ENCODE assay signal across 16 cellular contexts in the genomic region with DNA sequence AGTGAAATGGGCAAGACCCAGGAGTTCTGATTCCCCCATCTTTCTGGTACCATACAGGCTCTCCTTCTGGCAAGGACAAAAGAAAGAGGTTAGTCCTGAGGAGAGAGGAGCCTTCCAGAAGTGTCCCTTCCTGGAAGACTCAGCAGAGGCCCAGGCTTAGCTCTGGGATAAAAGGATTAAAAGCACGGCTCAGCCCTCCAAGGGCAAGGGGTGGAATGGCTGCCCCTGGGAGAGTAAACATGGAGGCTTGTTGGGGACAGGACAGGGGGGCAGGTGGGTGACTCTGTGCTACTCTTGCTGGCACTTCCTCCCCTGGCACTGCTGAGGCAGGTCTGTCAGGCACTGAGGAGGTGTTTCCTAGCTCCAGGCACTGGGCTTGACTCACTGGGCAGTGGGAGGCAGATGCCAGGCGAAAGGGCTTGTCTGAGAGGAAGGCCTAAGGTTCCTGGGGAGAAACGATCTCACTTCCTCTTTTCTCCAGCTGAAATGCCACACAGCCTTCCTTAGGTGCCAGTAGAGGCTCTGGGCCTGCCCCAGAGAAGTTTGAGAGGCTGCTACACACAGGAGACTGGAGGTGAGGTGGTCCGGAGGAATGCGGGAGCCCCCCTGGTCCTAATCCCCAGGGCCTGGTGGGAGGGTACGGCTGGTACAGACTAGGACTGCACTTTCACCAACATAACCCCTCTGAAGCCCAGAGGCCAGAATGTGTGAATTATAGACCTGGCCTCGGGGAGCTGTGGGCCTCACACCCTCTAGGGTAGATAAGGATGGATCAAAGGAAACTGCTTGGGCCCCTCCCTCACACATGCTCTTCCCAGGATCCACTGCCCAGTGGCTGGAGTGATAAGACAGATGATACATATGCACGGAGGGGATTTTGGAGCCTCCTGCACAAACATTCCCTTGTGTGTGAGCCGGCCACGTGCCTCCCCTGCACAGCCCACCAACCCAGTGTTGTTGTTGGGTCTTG.
A peak's percentile ranks its signal among the peaks of the same experiment; 100 is the strongest.
DNase-seq lines count a peak whose midpoint lies in the region; ATAC-seq, FAIRE-seq and TF ChIP-seq lines count a peak whose summit lies in the region.
"Had no signal": no experiment of that assay in that cellular context is flagged by ENCODE, and none has a peak within 500 bp of the region (broad histone marks: within the 10 kb centered on the region; RNA-seq: fewer than 3 reads in every experiment).

No MANE protein-coding gene starts in this region.

- 64 to 70% (median 66%) methylated on average over 10 of the region's 10 CpGs for WGBS in small intestine, 3 donors

- ATAC-seq in foreskin keratinocyte (peak; percentile 85), left ventricle myocardium superior (no peak)
- ATAC-seq in stimulated activated memory B cell treated with anti-CD40 and anti-IgM and Interleukin-4, amounts not matched to agents 10 μg/mL and 1 μg/mL and 100 μg/mL, for 72 hours, result peak; percentile 14
- ATAC-seq: left lobe of liver, psoas muscle had no signal

- intact Hi-C loops in left ventricle myocardium superior (cut with micrococcal nuclease), result no loop called here

- no peaks in the 10 kb centered on the region for H3K9me3 ChIP-seq in small intestine (ENCODE audit: control insufficient read depth, low read depth)
- H3K9me3 ChIP-seq: psoas muscle, thyroid gland had no signal

- no peak overlapping the region for H3K4me3 Mint-ChIP-seq in stimulated activated memory B cell treated with anti-CD40 and anti-IgM and Interleukin-4, amounts not matched to agents 10 μg/mL and 1 μg/mL and 100 μg/mL, for 72 hours
- H3K4me3 Mint-ChIP-seq: activated T-cell treated with anti-CD3 and anti-CD28 coated beads, Interleukin-2, amount 50 U/mL, for 4 hours; T-helper 1 cell treated with Interleukin-12 subunit alpha and Interleukin-12 subunit beta and Interleukin-4 antibody, amounts not matched to agents 30 μg/mL and 1 μg/mL, for 36 hours had no signal

- no peak for TF ChIP-seq CTCF in foreskin keratinocyte (conservative IDR thresholded peaks at IDR 0.05)

- DNase-seq in NOMO-1 treated with DMSO at 0.1 percent for 48 hours (lab: John Stamatoyannopoulos, UW; ENCODE audit: unreplicated experiment) (peak; percentile 10), NOMO-1 treated with dmso at 0.1 percent for 144 hours (lab: John Stamatoyannopoulos, UW; ENCODE audit: unreplicated experiment) (no peak), SKM-1 treated with dmso at 0.1 percent for 144 hours (lab: John Stamatoyannopoulos, UW; ENCODE audit: unreplicated experiment) (peak; percentile 48), foreskin keratinocyte (peak in 1 of 2 donors; percentile 55), GM19238 (ENCODE audit: insufficient read length, low spot score) (no peak), small intestine (no peak), left ventricle myocardium superior (no peak)
- DNase-seq: activated T-cell treated with anti-CD3 and anti-CD28 coated beads, Interleukin-2, amount 50 U/mL, for 4 hours; DMS 273 treated with DMSO at 0.1 percent for 48 hours; psoas muscle; thyroid gland had no signal

- no peak for FAIRE-seq in small intestine (lab: Jason Lieb, UNC)
- FAIRE-seq: GM18507 had no signal

- no peaks in the 10 kb centered on the region for H3K9me3 Mint-ChIP-seq in stimulated activated memory B cell treated with anti-CD40 and anti-IgM and Interleukin-4, amounts not matched to agents 10 μg/mL and 1 μg/mL and 100 μg/mL, for 72 hours
- H3K9me3 Mint-ChIP-seq: activated T-cell treated with anti-CD3 and anti-CD28 coated beads, Interleukin-2, amount 50 U/mL, for 4 hours; T-helper 1 cell treated with Interleukin-12 subunit alpha and Interleukin-12 subunit beta and Interleukin-4 antibody, amounts not matched to agents 30 μg/mL and 1 μg/mL, for 36 hours had no signal

- H3K4me1 ChIP-seq in foreskin keratinocyte (peaks cover 3% of the 10 kb centered on the region), small intestine (ENCODE audit: control insufficient read depth in 2 of 2, insufficient read depth in 1 of 2, low read depth in 1 of 2, low read length in 1 of 2) (no peaks in the 10 kb centered on the region)
- H3K4me1 ChIP-seq: psoas muscle, thyroid gland had no signal

- no peaks in the 10 kb centered on the region for H3K36me3 ChIP-seq in small intestine (ENCODE audit: control insufficient read depth in 2 of 2, insufficient read depth in 2 of 2, low read length in 2 of 2)
- H3K36me3 ChIP-seq: thyroid gland had no signal

- H3K27me3 ChIP-seq in foreskin keratinocyte (no peaks in the 10 kb centered on the region), small intestine (ENCODE audit: control insufficient read depth in 2 of 2, insufficient read depth in 2 of 2, low read length in 2 of 2) (no peaks in the 10 kb centered on the region)
- H3K27me3 ChIP-seq: thyroid gland had no signal

- no peak overlapping the region for H3K27ac Mint-ChIP-seq in stimulated activated memory B cell treated with anti-CD40 and anti-IgM and Interleukin-4, amounts not matched to agents 10 μg/mL and 1 μg/mL and 100 μg/mL, for 72 hours
- H3K27ac Mint-ChIP-seq: T-helper 1 cell treated with Interleukin-12 subunit alpha and Interleukin-12 subunit beta and Interleukin-4 antibody, amounts not matched to agents 30 μg/mL and 1 μg/mL, for 36 hours had no signal

- peaks cover 9% of the 10 kb centered on the region for H3K4me1 Mint-ChIP-seq in stimulated activated memory B cell treated with anti-CD40 and anti-IgM and Interleukin-4, amounts not matched to agents 10 μg/mL and 1 μg/mL and 100 μg/mL, for 72 hours

- peaks cover 13% of the 10 kb centered on the region for H3K27me3 Mint-ChIP-seq in stimulated activated memory B cell treated with anti-CD40 and anti-IgM and Interleukin-4, amounts not matched to agents 10 μg/mL and 1 μg/mL and 100 μg/mL, for 72 hours

- H3K27ac ChIP-seq in foreskin keratinocyte (no peak overlapping the region), small intestine (ENCODE audit: low read depth in 1 of 2, low read length in 1 of 2) (no peak overlapping the region)
- H3K27ac ChIP-seq: 22Rv1, psoas muscle, thyroid gland had no signal

- no peaks in the 10 kb centered on the region for H3K36me3 Mint-ChIP-seq in stimulated activated memory B cell treated with anti-CD40 and anti-IgM and Interleukin-4, amounts not matched to agents 10 μg/mL and 1 μg/mL and 100 μg/mL, for 72 hours

- no peak overlapping the region for H3K4me3 ChIP-seq in small intestine (ENCODE audit: low read depth in 1 of 2, low read length in 2 of 2)
- H3K4me3 ChIP-seq: psoas muscle, thyroid gland had no signal

Comparison
In these comparisons a context has a peak if more than half of its experiments do, and no peak if none do; other contexts are left out.
1. DNase-seq: peak in NOMO-1 treated with DMSO at 0.1 percent for 48 hours (single experiment) and SKM-1 treated with dmso at 0.1 percent for 144 hours (single experiment); none in NOMO-1 treated with dmso at 0.1 percent for 144 hours (single experiment), GM19238 (single experiment), small intestine (single experiment) and left ventricle myocardium superior (single experiment).